ENCODE assay signal across 1 cellular context in genomic region chr12:3002636-3003035, GRCh38.
TF ChIP-seq lines count a peak whose summit lies in the region.

No MANE protein-coding gene starts in this region.

TF ChIP-seq in SK-N-SH, 30 proteins besides CTCF, POLR2A, EP300 and RAD21:
- no peak for TF ChIP-seq RCOR1 (IDR thresholded peaks at IDR 0.05; ENCODE audit: low read length)
- no peak for TF ChIP-seq GABPA (IDR thresholded peaks at IDR 0.05; ENCODE audit: low read depth)
- TF ChIP-seq RXRA (IDR thresholded peaks at IDR 0.05; ENCODE audit: borderline replicate concordance, low read depth): no peak
- no peak for TF ChIP-seq EZH2phosphoT487 (IDR thresholded peaks at IDR 0.05; ENCODE audit: borderline replicate concordance, low read depth)
- no peak for TF ChIP-seq TCF12 (IDR thresholded peaks at IDR 0.05)
